In the genomic region with DNA sequence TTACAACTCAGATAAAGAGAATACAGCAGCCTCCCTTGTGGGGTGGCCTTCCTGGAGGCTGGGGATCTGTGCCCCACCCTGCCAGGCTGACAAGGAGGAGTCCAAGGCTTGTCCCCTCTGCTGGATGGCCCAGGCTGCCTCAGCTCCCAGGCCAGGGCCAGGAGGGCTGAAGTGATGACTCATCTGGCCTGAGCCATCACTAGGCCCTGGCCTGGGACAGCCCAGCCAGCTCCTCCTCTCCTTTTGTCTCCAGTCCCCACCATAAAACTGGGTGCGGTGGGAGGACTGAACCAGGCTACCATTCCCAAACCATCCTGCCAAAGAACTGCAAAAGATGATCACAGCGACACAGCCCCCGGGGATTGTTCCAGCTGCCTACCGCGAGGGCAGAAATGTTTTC, we compare ENCODE assay signal across 20 cellular contexts. TPM values are rescaled to one million over a fixed set of nuclear protein-coding genes. Genes with fewer than 3 reads are reported as not detected.
A peak's percentile ranks its signal among the peaks of the same experiment; 100 is the strongest.
DNase-seq lines count a peak whose midpoint lies in the region; ATAC-seq, FAIRE-seq and TF ChIP-seq lines count a peak whose summit lies in the region.
"Had no signal": no experiment of that assay in that cellular context is flagged by ENCODE, and none has a peak within 500 bp of the region (broad histone marks: within the 10 kb centered on the region; RNA-seq: fewer than 3 reads in every experiment).

No MANE protein-coding gene starts in this region.

- H3K27me3 Mint-ChIP-seq in glutamatergic neuron (ENCODE audit: unreplicated experiment): peaks cover 13% of the 10 kb centered on the region
- H3K27me3 Mint-ChIP-seq in CD4-positive, alpha-beta T cell: peaks cover 69% of the 10 kb centered on the region

- H3K36me3 Mint-ChIP-seq in glutamatergic neuron (ENCODE audit: unreplicated experiment): no peaks in the 10 kb centered on the region
- H3K36me3 Mint-ChIP-seq in CD4-positive, alpha-beta T cell (ENCODE audit: low read depth): no peaks in the 10 kb centered on the region
- H3K36me3 Mint-ChIP-seq: CD4-positive, CD25-positive, alpha-beta regulatory T cell had no signal

- peaks cover 8% of the 10 kb centered on the region for H3K9me3 Mint-ChIP-seq in glutamatergic neuron (ENCODE audit: unreplicated experiment)
- H3K9me3 Mint-ChIP-seq in CD4-positive, alpha-beta T cell: no peaks in the 10 kb centered on the region
- H3K9me3 Mint-ChIP-seq: CD4-positive, CD25-positive, alpha-beta regulatory T cell had no signal

- peaks cover 66% of the 10 kb centered on the region for H3K4me1 Mint-ChIP-seq in glutamatergic neuron (ENCODE audit: low read depth, unreplicated experiment)
- H3K4me1 Mint-ChIP-seq in CD4-positive, alpha-beta T cell (ENCODE audit: low read depth): no peaks in the 10 kb centered on the region

- TF ChIP-seq CTCF in glutamatergic neuron (IDR thresholded peaks at IDR 0.05; ENCODE audit: partially characterized antibody, unreplicated experiment): no peak
- TF ChIP-seq CTCF in CD4-positive, alpha-beta T cell (IDR thresholded peaks at IDR 0.05): no peak

- peak overlapping the region; percentile 45 for H3K27ac Mint-ChIP-seq in glutamatergic neuron (ENCODE audit: unreplicated experiment)
- H3K27ac Mint-ChIP-seq in CD4-positive, alpha-beta T cell: no peak overlapping the region
- H3K27ac Mint-ChIP-seq: CD4-positive, CD25-positive, alpha-beta regulatory T cell had no signal

- peaks cover 34% of the 10 kb centered on the region for H3K4me1 ChIP-seq in ES-I3 (ENCODE audit: insufficient read depth, low read length)
- H3K4me1 ChIP-seq: HAP-1 had no signal

- CTCF ChIA-PET in CD4-positive, alpha-beta T cell (lab: Charles Lee): no interaction called here

- POLR2A ChIA-PET in CD4-positive, alpha-beta T cell (lab: Charles Lee): no interaction called here

- no peaks in the 10 kb centered on the region for H3K36me3 ChIP-seq in ES-I3 (ENCODE audit: insufficient read depth, low read length)
- H3K36me3 ChIP-seq: HAP-1 had no signal

- peak overlapping the region; percentile 9; the same call in 1 of the 2 replicates for H3K9ac ChIP-seq in ES-I3 (ENCODE audit: low read depth, low read length)

- peaks cover 13% of the 10 kb centered on the region for H3K27me3 ChIP-seq in CD4-positive, alpha-beta T cell (ENCODE audit: control insufficient read depth, insufficient read depth, low read length)

- intact Hi-C loops in CD4-positive, alpha-beta T cell (cut with DNase I, micrococcal nuclease): no loop called here

- H3K27ac ChIP-seq in CD4-positive, alpha-beta T cell (ENCODE audit: low read depth, low read length): no peak overlapping the region
- H3K27ac ChIP-seq: PC-9 had no signal

- FAIRE-seq in HTR-8/SVneo (lab: Jason Lieb, UNC): no peak

- DNase-seq in A172 (ENCODE audit: low spot score) (peak; percentile 13), M059J (ENCODE audit: low read depth) (peak; percentile 36), glutamatergic neuron (no peak), activated gamma-delta T cell (lab: John Stamatoyannopoulos, UW) (no peak), HTR-8/SVneo (ENCODE audit: insufficient read length, low spot score) (no peak)
- DNase-seq in activated CD4-positive, alpha-beta T cell treated with anti-CD3 and anti-CD28 coated beads for 1 hour: no peak
- no peak for DNase-seq in CD4-positive, alpha-beta T cell
- DNase-seq: Calu3; CD4-positive, CD25-positive, alpha-beta regulatory T cell; DMS79 treated with DMSO at 0.1 percent for 48 hours; KG1; NCI-H1092; NCI-H1694; NCI-H69; PC-9; Right ventricle myocardium superior had no signal

- ATAC-seq in CD4-positive, alpha-beta T cell (ENCODE audit: poor library complexity): no peak

- H3K4me3 Mint-ChIP-seq in glutamatergic neuron (ENCODE audit: unreplicated experiment): peak overlapping the region; percentile 62
- no peak overlapping the region for H3K4me3 Mint-ChIP-seq in CD4-positive, alpha-beta T cell
- H3K4me3 Mint-ChIP-seq: CD4-positive, CD25-positive, alpha-beta regulatory T cell had no signal

- no peaks in the 10 kb centered on the region for H3K9me3 ChIP-seq in ES-I3 (ENCODE audit: control insufficient read depth, insufficient read depth, low read length)
- H3K9me3 ChIP-seq in CD4-positive, alpha-beta T cell (ENCODE audit: control insufficient read depth, low read length): no peaks in the 10 kb centered on the region
- H3K9me3 ChIP-seq: HAP-1 had no signal

RNA-seq across cellular contexts. Expression of gene GRM4, which starts 15.0 kb away (rescaled TPM):
- 0.96 TPM in 1 of 2 replicates, not detected in the other for total RNA-seq in A172 (2014; rRNA removed; shearing (Covaris generic))
- total RNA-seq in M059J (2014; rRNA removed; shearing (Covaris generic)): not detected in 2 replicates
- 119 TPM for total RNA-seq in glutamatergic neuron (ENCODE audit: unreplicated experiment)
- under 1 TPM in 1 of 2 experiments, not detected in 1; 0.08 TPM for total RNA-seq in CD4-positive, alpha-beta T cell
- total RNA-seq: Calu3; CD4-positive, CD25-positive, alpha-beta regulatory T cell; HT1080; MCF 10A; PC-9; Right ventricle myocardium superior had no signal

Comparison
In these comparisons a context has a peak if more than half of its experiments do, and no peak if none do; other contexts are left out.
1. DNase-seq: peak in A172 (single experiment) and M059J (single experiment); none in glutamatergic neuron (single experiment), activated CD4-positive, alpha-beta T cell treated with anti-CD3 and anti-CD28 coated beads for 1 hour (single experiment), activated gamma-delta T cell (single experiment), CD4-positive, alpha-beta T cell (0 of 10) and HTR-8/SVneo (single experiment).
2. RNA of gene GRM4, which starts 15.0 kb away (total RNA-seq): 119 TPM in glutamatergic neuron (single experiment); 0.96 TPM in A172, 0.08 TPM in CD4-positive, alpha-beta T cell and not detected in M059J; every median in the first group is over 10 times any median in the second.